25 cellular contexts compared by ENCODE assay signal in genomic region chr18:39558658-39559057, GRCh38.
"Had no signal": no experiment of that assay in that cellular context is flagged by ENCODE, and none has a peak within 500 bp of the region (broad histone marks: within the 10 kb centered on the region; RNA-seq: fewer than 3 reads in every experiment).

No MANE protein-coding gene starts in this region.

- DNase-seq: activated CD4-positive, alpha-beta T cell treated with anti-CD3 and anti-CD28 coated beads, Interleukin-2, amount 10 ng/mL, durations not matched to agents 7 days and 5 days; activated CD4-positive, CD25-positive, alpha-beta regulatory T cell treated with anti-CD3 and anti-CD28 coated beads, Interleukin-2, amount 50 U/mL, for 72 hours; activated CD8-positive, alpha-beta T cell treated with anti-CD3 and anti-CD28 coated beads for 36 hours; activated naive CD8-positive, alpha-beta T cell treated with anti-CD3 and anti-CD28 coated beads, Interleukin-2, amount 50 U/mL, for 24 hours; activated T-cell treated with anti-CD3 and anti-CD28 coated beads, Interleukin-2, amount 50 U/mL, for 48 hours; body of pancreas; cortex of kidney; effector memory CD8-positive, alpha-beta T cell; esophagus squamous epithelium; left lung; lower lobe of right lung; mucosa of descending colon; small intestine; stimulated activated CD4-positive, alpha-beta T cell treated with anti-CD3 and anti-CD28 coated beads, Interleukin-4, amount 100 ng/mL, for 24 hours; T-helper 17 cell; T1000; trophoblast cell; uterus; WERI-Rb-1 had no signal

- H3K27me3 ChIP-seq: body of pancreas, esophagus squamous epithelium, left lung, uterus had no signal

- FAIRE-seq: endothelial cell of umbilical vein, frontal cortex, islet of Langerhans, small intestine had no signal

- H3K27ac ChIP-seq: body of pancreas, esophagus squamous epithelium, left lung, lower lobe of right lung, thoracic aorta, uterus, WERI-Rb-1 had no signal

- H3K4me3 ChIP-seq: body of pancreas, esophagus squamous epithelium, left lung, lower lobe of right lung, mucosa of descending colon, thoracic aorta, uterus had no signal

- H3K4me1 ChIP-seq: body of pancreas, left lung, lower lobe of right lung, uterus had no signal

- ATAC-seq: activated CD8-positive, alpha-beta T cell treated with anti-CD3 and anti-CD28 coated beads for 36 hours; activated naive CD8-positive, alpha-beta T cell treated with anti-CD3 and anti-CD28 coated beads, Interleukin-2, amount 50 U/mL, for 24 hours; body of pancreas; effector memory CD8-positive, alpha-beta T cell; left lung; lower lobe of right lung; mucosa of descending colon; sciatic nerve; stimulated activated effector memory CD8-positive, alpha-beta T cell treated with anti-CD3 and anti-CD28 coated beads, Interleukin-12 subunit alpha, Interleukin-12 subunit beta, amount 100 ng/mL, for 72 hours; T-helper 17 cell had no signal

- H3K9me3 ChIP-seq: body of pancreas, esophagus squamous epithelium, left lung, lower lobe of right lung, mucosa of descending colon, thoracic aorta, uterus had no signal

- H3K36me3 ChIP-seq: esophagus squamous epithelium, left lung, lower lobe of right lung, thoracic aorta, WERI-Rb-1 had no signal
